In the genomic region with DNA sequence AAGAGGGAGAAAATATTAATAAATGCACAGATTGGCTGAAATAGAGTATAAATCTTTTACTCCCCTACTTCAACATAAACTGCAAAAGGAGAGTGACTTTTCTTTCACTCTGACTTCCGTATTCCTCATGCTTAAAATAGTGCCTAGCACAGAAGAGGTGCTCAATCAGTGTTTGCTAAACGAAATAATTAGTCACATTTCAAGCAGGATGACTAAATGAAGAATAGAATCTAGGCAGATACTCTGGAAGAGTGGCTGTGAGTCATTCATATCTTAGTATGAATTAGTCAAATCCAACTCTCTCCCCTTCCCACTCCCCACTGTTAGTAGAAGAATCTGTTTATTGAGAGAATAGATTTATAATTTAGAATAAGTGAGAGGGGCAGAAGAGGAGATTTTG, we compare ENCODE assay signal across 9 cellular contexts. TPM values are rescaled to one million over a fixed set of nuclear protein-coding genes. Genes with fewer than 3 reads are reported as not detected.
DNase-seq lines count a peak whose midpoint lies in the region; ATAC-seq, FAIRE-seq and TF ChIP-seq lines count a peak whose summit lies in the region.
"Had no signal": no experiment of that assay in that cellular context is flagged by ENCODE, and none has a peak within 500 bp of the region (broad histone marks: within the 10 kb centered on the region; RNA-seq: fewer than 3 reads in every experiment).

No MANE protein-coding gene starts in this region.

- no peaks in the 10 kb centered on the region for H3K27me3 ChIP-seq in ACC112 (ENCODE audit: insufficient read depth, low read length)
- H3K27me3 ChIP-seq in RWPE2 (ENCODE audit: insufficient read depth, poor library complexity, severe bottlenecking): no peaks in the 10 kb centered on the region
- H3K27me3 ChIP-seq in gastroesophageal sphincter: no peaks in the 10 kb centered on the region

- TF ChIP-seq EP300 in gastroesophageal sphincter (IDR thresholded peaks at IDR 0.05): no peak

- no peak for FAIRE-seq in urothelium cell line (lab: Jason Lieb, UNC)

- intact Hi-C loops in head of caudate nucleus (cut with DNase I): loop anchor here (10.0 kb wide), 1 partner anchor 130 kb away; no protein-coding TSS in a partner anchor

- no peak for TF ChIP-seq POLR2A in gastroesophageal sphincter (IDR thresholded peaks at IDR 0.05)

- DNase-seq in RWPE2 (ENCODE audit: low spot score) (no peak), fibroblast of peridontal ligament (ENCODE audit: extremely low read depth) (peak; percentile 48), head of caudate nucleus (no peak), urothelium cell line (ENCODE audit: low spot score) (no peak), KBM-7 (no peak)
- DNase-seq: DMS79 treated with DMSO at 0.1 percent for 48 hours had no signal

- no peak overlapping the region for H2AFZ ChIP-seq in ACC112 (ENCODE audit: low read length, unreplicated experiment)

- H3K4me3 ChIP-seq in ACC112 (ENCODE audit: low read depth, low read length) (peak overlapping the region; percentile 8; the same call in 1 of the 2 replicates), RWPE2 (ENCODE audit: severe bottlenecking) (no peak overlapping the region), gastroesophageal sphincter (no peak overlapping the region)

- ATAC-seq in GM18498 (IDR thresholded peaks at IDR 0.05; ENCODE audit: unreplicated experiment) (peak; percentile 24), RWPE2 (ENCODE audit: low read depth) (peak; percentile 66), gastroesophageal sphincter (no peak)

- 29 to 40% methylated on average over 2 of the region's 2 CpGs for WGBS in gastroesophageal sphincter (ENCODE audit: low coverage in 1 of 2), 2 donors

- peaks cover 40% of the 10 kb centered on the region for H3K79me2 ChIP-seq in ACC112 (ENCODE audit: control insufficient read depth, insufficient read depth, low read length, unreplicated experiment)

- H3K27ac ChIP-seq in ACC112 (ENCODE audit: low read depth, low read length) (peak overlapping the region; percentile 33), RWPE2 (ENCODE audit: poor library complexity, severe bottlenecking) (peak overlapping the region; percentile 56), gastroesophageal sphincter (no peak overlapping the region)

- TF ChIP-seq CTCF in RWPE2 (IDR thresholded peaks at IDR 0.05; ENCODE audit: poor library complexity, severe bottlenecking): no peak
- TF ChIP-seq CTCF in gastroesophageal sphincter (IDR thresholded peaks at IDR 0.05): no peak

- H3K4me1 ChIP-seq in ACC112 (ENCODE audit: control insufficient read depth, insufficient read depth, low read length, unreplicated experiment) (peaks cover 42% of the 10 kb centered on the region), RWPE2 (ENCODE audit: insufficient read depth, poor library complexity, severe bottlenecking) (peaks cover 43% of the 10 kb centered on the region), gastroesophageal sphincter (peaks cover 0 to 23% (median 6%) of the 10 kb centered on the region in 3 donors)

- H3K36me3 ChIP-seq in ACC112 (ENCODE audit: insufficient read depth, low read length) (peaks cover 8% of the 10 kb centered on the region; the same call in 1 of the 2 replicates), RWPE2 (ENCODE audit: low read depth) (peaks cover 42% of the 10 kb centered on the region), gastroesophageal sphincter (peaks cover 0 to 22% of the 10 kb centered on the region in 2 donors)

- in situ Hi-C loops in KBM-7 (cut with MboI; ENCODE audit: low pct_unique_long_range_greater_than_20kb, low sequenced_read_pairs): no loop called here

- H3K9me3 ChIP-seq in RWPE2 (ENCODE audit: severe bottlenecking): no peaks in the 10 kb centered on the region
- H3K9me3 ChIP-seq in gastroesophageal sphincter: no peaks in the 10 kb centered on the region

RNA-seq across cellular contexts. Expression of gene CD274, which starts 4.8 kb away (rescaled TPM):
- total RNA-seq in gastroesophageal sphincter: 1 to 10 TPM in 3 of 4 donors, under 1 TPM in 1; 0.73 to 3.6 (median 2.7) TPM

RNA-seq across cellular contexts. Expression of gene PLGRKT, which starts 17.5 kb away (rescaled TPM):
- total RNA-seq in gastroesophageal sphincter: 10 to 100 TPM in 3 of 4 donors, 1 to 10 TPM in 1; 8.8 to 22.6 (median 13.3) TPM

RNA-seq across cellular contexts. Expression of gene PDCD1LG2, which starts 55.1 kb away (rescaled TPM):
- 1 to 10 TPM in 3 of 4 donors, under 1 TPM in 1; 0.47 to 4.6 (median 2.4) TPM for total RNA-seq in gastroesophageal sphincter

Comparison
In these comparisons a context has a peak if more than half of its experiments do, and no peak if none do; other contexts are left out.
1. H3K27ac ChIP-seq: peak in ACC112 (single experiment) and RWPE2 (single experiment); none in gastroesophageal sphincter (0 of 4).